In genomic region chr19:58566989-58567388, GRCh38 we compare ENCODE assay signal across 22 cellular contexts.
"Had no signal": no experiment of that assay in that cellular context is flagged by ENCODE, and none has a peak within 500 bp of the region (broad histone marks: within the 10 kb centered on the region; RNA-seq: fewer than 3 reads in every experiment).

No MANE protein-coding gene starts in this region.

- H3K4me3 ChIP-seq: left lung, lower lobe of right lung, right lobe of liver, skin epidermis, upper lobe of left lung had no signal

- ATAC-seq: activated CD4-positive, CD25-positive, alpha-beta regulatory T cell treated with anti-CD3 and anti-CD28 coated beads, Interleukin-2, amount 50 U/mL, for 24 hours; activated T-cell treated with anti-CD3 and anti-CD28 coated beads, Interleukin-2, amount 50 U/mL, for 72 hours; left lung; lower lobe of right lung; natural killer cell; right lobe of liver; stimulated activated effector memory CD8-positive, alpha-beta T cell treated with anti-CD3 and anti-CD28 coated beads, Interleukin-12 subunit alpha, Interleukin-12 subunit beta, amount 100 ng/mL, for 72 hours; stimulated activated naive CD8-positive, alpha-beta T cell treated with anti-CD3 and anti-CD28 coated beads, Interleukin-15, amount 100 ng/mL, for 72 hours had no signal

- H3K9me3 ChIP-seq: left lung, lower lobe of right lung, right lobe of liver, upper lobe of left lung had no signal

- H3K27ac ChIP-seq: left lung, lower lobe of right lung, right lobe of liver, skin epidermis, upper lobe of left lung, WERI-Rb-1 had no signal

- DNase-seq: activated CD4-positive, alpha-beta T cell treated with anti-CD3 and anti-CD28 coated beads for 48 hours; activated CD4-positive, alpha-beta T cell treated with anti-CD3 and anti-CD28 coated beads, Interleukin-2, amount 50 U/mL, for 48 hours; activated naive CD4-positive, alpha-beta T cell treated with Interleukin-2 at 50 U/mL for 16 hours; activated T-cell treated with anti-CD3 and anti-CD28 coated beads, Interleukin-2, amount 50 U/mL, for 72 hours; amygdala; effector memory CD4-positive, alpha-beta T cell; left lung; lower lobe of right lung; mesenchymal stem cell; natural killer cell; stimulated activated CD4-positive, alpha-beta T cell treated with anti-CD3 and anti-CD28 coated beads, Interleukin-12 subunit alpha, Interleukin-12 subunit beta, amount 100 ng/mL, for 4 hours; stimulated activated CD4-positive, alpha-beta T cell treated with anti-CD3 and anti-CD28 coated beads, Interleukin-4, amount 100 ng/mL, for 1 hour; substantia nigra; SW 1271; T-helper 9 cell; WERI-Rb-1 had no signal

- H3K27me3 ChIP-seq: right lobe of liver had no signal
